In the genomic region with DNA sequence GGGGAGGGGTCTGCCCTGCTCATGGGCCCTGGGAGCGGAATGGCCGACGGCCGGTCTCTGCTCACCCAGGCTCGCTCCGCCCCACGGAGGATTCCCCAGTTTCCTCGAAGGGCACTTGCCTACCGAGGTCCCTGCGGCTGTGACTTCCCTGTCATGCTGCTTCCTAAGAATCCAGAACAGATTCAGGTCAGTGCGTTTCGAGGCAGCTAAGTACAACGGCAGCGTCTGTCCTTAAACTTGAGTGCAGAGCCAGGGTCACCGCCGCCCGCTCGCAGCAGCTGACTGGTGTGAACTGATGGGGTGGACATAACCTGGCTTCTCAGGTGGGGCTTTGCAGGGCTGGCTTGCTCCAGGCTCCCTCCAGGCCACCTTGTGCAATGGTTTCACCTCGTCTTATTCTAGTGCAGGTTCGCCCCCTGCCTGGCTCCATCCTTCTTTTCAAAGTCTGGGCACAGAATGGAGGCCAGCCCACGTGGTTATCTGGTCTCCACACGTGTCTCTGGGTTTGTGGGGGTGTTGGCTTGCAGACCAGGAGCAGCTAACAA, we compare ENCODE assay signal across 15 cellular contexts.
"Had no signal": no experiment of that assay in that cellular context is flagged by ENCODE, and none has a peak within 500 bp of the region (broad histone marks: within the 10 kb centered on the region; RNA-seq: fewer than 3 reads in every experiment).

No MANE protein-coding gene starts in this region.

- DNase-seq: activated CD4-positive, alpha-beta T cell treated with anti-CD3 and anti-CD28 coated beads, Interleukin-2, amount 10 ng/mL, durations not matched to agents 7 days and 5 days; activated CD4-positive, CD25-positive, alpha-beta regulatory T cell treated with anti-CD3 and anti-CD28 coated beads, Interleukin-2, amount 50 U/mL, for 72 hours; activated T-cell treated with anti-CD3 and anti-CD28 coated beads, Interleukin-2, amount 50 U/mL, for 4 hours; effector CD4-positive, alpha-beta T cell; foreskin melanocyte; hippocampal formation; left ventricle myocardium superior; stimulated activated CD4-positive, alpha-beta T cell treated with anti-CD3 and anti-CD28 coated beads, Interleukin-2, amount 100 ng/mL, for 48 hours; stimulated activated naive CD4-positive, alpha-beta T cell; T-cell had no signal

- H3K4me2 ChIP-seq: smooth muscle cell had no signal

- H3K27ac ChIP-seq: body of pancreas, cardiac muscle cell, thoracic aorta, WERI-Rb-1 had no signal

- H3K36me3 ChIP-seq: cardiac muscle cell, thoracic aorta, WERI-Rb-1 had no signal

- H3K9me3 ChIP-seq: body of pancreas, thoracic aorta had no signal

- H3K4me3 ChIP-seq: body of pancreas, cardiac muscle cell, smooth muscle cell, thoracic aorta had no signal

- H3K27me3 ChIP-seq: body of pancreas had no signal
